In the genomic region with DNA sequence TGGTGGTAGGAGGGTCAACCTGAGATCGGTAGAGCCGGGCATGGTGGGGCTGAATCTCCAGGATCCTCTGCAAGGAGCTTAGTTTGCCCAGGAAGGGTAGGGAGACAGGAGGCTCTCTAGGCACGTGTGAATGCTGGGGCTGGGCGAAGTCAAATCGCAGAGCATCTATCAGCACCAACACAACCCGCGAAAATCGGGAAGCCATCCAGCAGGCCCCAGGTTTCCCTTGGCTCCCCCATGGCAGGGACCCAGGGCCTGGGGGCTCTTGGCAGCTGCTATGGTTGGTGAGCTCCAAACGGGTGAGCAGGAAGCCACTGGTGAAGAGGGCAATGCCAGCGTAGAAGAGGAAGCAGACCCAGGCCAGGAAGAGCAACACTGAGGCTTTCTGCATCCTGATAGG, we compare ENCODE assay signal across 10 cellular contexts. TPM values are rescaled to one million over a fixed set of nuclear protein-coding genes. Genes with fewer than 3 reads are reported as not detected.
A peak's percentile ranks its signal among the peaks of the same experiment; 100 is the strongest.
DNase-seq lines count a peak whose midpoint lies in the region; ATAC-seq, FAIRE-seq and TF ChIP-seq lines count a peak whose summit lies in the region.
"Had no signal": no experiment of that assay in that cellular context is flagged by ENCODE, and none has a peak within 500 bp of the region (broad histone marks: within the 10 kb centered on the region; RNA-seq: fewer than 3 reads in every experiment).

No MANE protein-coding gene starts in this region.

- H2AFZ ChIP-seq in KMS-11 (ENCODE audit: low read depth) = no peak overlapping the region; the same call in 1 of the 2 replicates

- H3K36me3 Mint-ChIP-seq in Calu3 (ENCODE audit: insufficient read depth, unreplicated experiment) = peaks cover 31% of the 10 kb centered on the region
- peaks cover 9% of the 10 kb centered on the region for H3K36me3 Mint-ChIP-seq in natural killer cell treated with Interleukin-12 subunit alpha and Interleukin-12 subunit beta and Interleukin-15 and Interleukin-18, amount 100 ng/mL, for 72 hours

- H3K36me3 ChIP-seq in KMS-11 (ENCODE audit: insufficient read depth) = no peaks in the 10 kb centered on the region
- H3K36me3 ChIP-seq in small intestine (ENCODE audit: control insufficient read depth in 2 of 2, insufficient read depth in 2 of 2, low read length in 2 of 2) = peaks cover 5 to 6% of the 10 kb centered on the region in 2 donors

- H3K4me3 ChIP-seq in KMS-11 (IDR thresholded peaks at IDR 0.05; ENCODE audit: insufficient read depth, low read depth, low read length) (no peak overlapping the region), astrocyte of the cerebellum (ENCODE audit: low read depth, low read length) (peak overlapping the region; percentile 99), small intestine (ENCODE audit: low read depth in 1 of 2, low read length in 2 of 2) (no peak overlapping the region)

- no peak overlapping the region for H3K9ac ChIP-seq in KMS-11

- no peak for FAIRE-seq in small intestine (lab: Jason Lieb, UNC)

- intact Hi-C loops in Calu3 (cut with micrococcal nuclease; ENCODE audit: unreplicated experiment) = no loop called here

- no peak for TF ChIP-seq CTCF in Calu3 (IDR thresholded peaks at IDR 0.05; ENCODE audit: unreplicated experiment)
- TF ChIP-seq CTCF in KMS-11 (conservative IDR thresholded peaks at IDR 0.05; ENCODE audit: low read depth, low read length) = no peak
- TF ChIP-seq CTCF in astrocyte of the cerebellum (IDR thresholded peaks at IDR 0.05; ENCODE audit: low read depth, low read length, missing control alignments) = no peak

- in situ Hi-C loops in astrocyte of the cerebellum (cut with HindIII; ENCODE audit: low sequenced_read_pairs) = no loop called here

- H3K9me3 Mint-ChIP-seq in Calu3 (ENCODE audit: low read depth, unreplicated experiment) = no peaks in the 10 kb centered on the region
- no peaks in the 10 kb centered on the region for H3K9me3 Mint-ChIP-seq in natural killer cell treated with Interleukin-12 subunit alpha and Interleukin-12 subunit beta and Interleukin-15 and Interleukin-18, amount 100 ng/mL, for 72 hours

- H3K4me1 Mint-ChIP-seq in Calu3 (ENCODE audit: low read depth, unreplicated experiment) = no peaks in the 10 kb centered on the region
- peaks cover 11 to 24% of the 10 kb centered on the region in 2 donors for H3K4me1 Mint-ChIP-seq in natural killer cell treated with Interleukin-12 subunit alpha and Interleukin-12 subunit beta and Interleukin-15 and Interleukin-18, amount 100 ng/mL, for 72 hours (ENCODE audit: low read depth in 2 of 2)

- H3K27me3 ChIP-seq in KMS-11 (ENCODE audit: insufficient read depth, low read depth) (no peaks in the 10 kb centered on the region), small intestine (ENCODE audit: control insufficient read depth in 2 of 2, insufficient read depth in 2 of 2, low read length in 2 of 2) (no peaks in the 10 kb centered on the region)

- no peaks in the 10 kb centered on the region for H4K20me1 ChIP-seq in KMS-11 (ENCODE audit: insufficient read depth)

- no peak for DNase-seq in Calu3
- DNase-seq in astrocyte of the cerebellum (ENCODE audit: low read depth) = no peak
- no peak for DNase-seq in natural killer cell treated with Interleukin-12 subunit alpha and Interleukin-12 subunit beta and Interleukin-15 and Interleukin-18, amount 100 ng/mL, for 72 hours (ENCODE audit: low spot score)
- DNase-seq in small intestine = no peak
- no peak for DNase-seq in NCI-H1436 (lab: John Stamatoyannopoulos, UW)
- DNase-seq: left ventricle myocardium superior, NCI-H82 had no signal

- H3K27ac Mint-ChIP-seq in Calu3 (ENCODE audit: unreplicated experiment) = no peak overlapping the region
- peak overlapping the region; percentile 87 to 90 for H3K27ac Mint-ChIP-seq in natural killer cell treated with Interleukin-12 subunit alpha and Interleukin-12 subunit beta and Interleukin-15 and Interleukin-18, amount 100 ng/mL, for 72 hours

- H3K79me2 ChIP-seq in KMS-11 (ENCODE audit: insufficient read depth, low read depth) = no peaks in the 10 kb centered on the region

- H3K27ac ChIP-seq in KMS-11 (no peak overlapping the region), small intestine (ENCODE audit: low read depth in 1 of 2, low read length in 1 of 2) (no peak overlapping the region)

- peak overlapping the region; percentile 55; the same call in 1 of the 2 replicates for H3K4me2 ChIP-seq in KMS-11

- CTCF ChIA-PET in Calu3 (lab: Charles Lee) = interaction anchor here (1.5 kb wide), 1 partner anchor 196 kb away, joined by 3 read pairs; no protein-coding TSS in a partner anchor

- H3K9me3 ChIP-seq in small intestine (ENCODE audit: control insufficient read depth, low read depth) = no peaks in the 10 kb centered on the region

- H3K27me3 Mint-ChIP-seq in Calu3 (ENCODE audit: unreplicated experiment) = no peaks in the 10 kb centered on the region
- no peaks in the 10 kb centered on the region for H3K27me3 Mint-ChIP-seq in natural killer cell treated with Interleukin-12 subunit alpha and Interleukin-12 subunit beta and Interleukin-15 and Interleukin-18, amount 100 ng/mL, for 72 hours

- peaks cover 5% of the 10 kb centered on the region for H3K4me1 ChIP-seq in KMS-11 (ENCODE audit: low read depth, poor library complexity, severe bottlenecking)
- H3K4me1 ChIP-seq in small intestine (ENCODE audit: control insufficient read depth in 2 of 2, insufficient read depth in 1 of 2, low read depth in 1 of 2, low read length in 1 of 2) = no peaks in the 10 kb centered on the region

- no peak for ATAC-seq in natural killer cell treated with Interleukin-12 subunit alpha and Interleukin-12 subunit beta and Interleukin-15 and Interleukin-18, amount 100 ng/mL, for 72 hours
- no peak for ATAC-seq in GM21526 (IDR thresholded peaks at IDR 0.05; ENCODE audit: low FRiP score, unreplicated experiment)
- ATAC-seq in GM21360 (IDR thresholded peaks at IDR 0.05; ENCODE audit: unreplicated experiment) = no peak

- BruUV-seq in Calu3 (replicated peaks; lab: Mats Ljungman, UMichigan) = no TSS peak

- peak overlapping the region; percentile 74 for H3K4me3 Mint-ChIP-seq in Calu3 (ENCODE audit: low read depth, unreplicated experiment)
- H3K4me3 Mint-ChIP-seq in natural killer cell treated with Interleukin-12 subunit alpha and Interleukin-12 subunit beta and Interleukin-15 and Interleukin-18, amount 100 ng/mL, for 72 hours = peak overlapping the region; percentile 75

- WGBS in small intestine, 3 donors = 86 to 93% (median 93%) methylated on average over 10 of the region's 10 CpGs

RNA-seq across cellular contexts. Expression of a gene that starts 1.2 kb away (rescaled TPM):
- total RNA-seq in Calu3 (2022) = 31.9 and 32.0 TPM in 2 replicates
- 10 to 100 TPM; 23.7 to 24.5 TPM for total RNA-seq in natural killer cell treated with Interleukin-12 subunit alpha and Interleukin-12 subunit beta and Interleukin-15 and Interleukin-18, amount 100 ng/mL, for 72 hours
- polyA plus RNA-seq in small intestine = 10 to 100 TPM; 10.8 to 23.8 (median 13.4) TPM

RNA-seq across cellular contexts. Expression of a gene that starts 7.8 kb away (rescaled TPM):
- 97.3 and 103 TPM in 2 replicates for total RNA-seq in Calu3 (2022)
- total RNA-seq in natural killer cell treated with Interleukin-12 subunit alpha and Interleukin-12 subunit beta and Interleukin-15 and Interleukin-18, amount 100 ng/mL, for 72 hours = 100 to 1,000 TPM; 138 to 201 TPM
- 100 to 1,000 TPM; 125 to 160 (median 132) TPM for polyA plus RNA-seq in small intestine

RNA-seq across cellular contexts. Expression of a gene that starts 15.4 kb away (rescaled TPM):
- 38.8 and 46.2 TPM in 2 replicates for total RNA-seq in Calu3 (2022)
- 100 to 1,000 TPM in 1 of 2 donors, 10 to 100 TPM in 1; 74.9 to 185 TPM for total RNA-seq in natural killer cell treated with Interleukin-12 subunit alpha and Interleukin-12 subunit beta and Interleukin-15 and Interleukin-18, amount 100 ng/mL, for 72 hours
- 10 to 100 TPM in 2 of 3 donors, 1 to 10 TPM in 1; 10.0 to 21.1 (median 12.3) TPM for polyA plus RNA-seq in small intestine

RNA-seq across cellular contexts. Expression of a gene that starts 20.5 kb away (rescaled TPM):
- total RNA-seq in Calu3 (2022) = 16.8 and 17.5 TPM in 2 replicates
- 10 to 100 TPM; 13.1 to 19.6 TPM for total RNA-seq in natural killer cell treated with Interleukin-12 subunit alpha and Interleukin-12 subunit beta and Interleukin-15 and Interleukin-18, amount 100 ng/mL, for 72 hours
- polyA plus RNA-seq in small intestine = 10 to 100 TPM; 11.3 to 20.1 (median 17.8) TPM

RNA-seq across cellular contexts. Expression of a gene that starts 22.8 kb away (rescaled TPM):
- 205 and 208 TPM in 2 replicates for total RNA-seq in Calu3 (2022)
- 100 to 1,000 TPM; 436 to 450 TPM for total RNA-seq in natural killer cell treated with Interleukin-12 subunit alpha and Interleukin-12 subunit beta and Interleukin-15 and Interleukin-18, amount 100 ng/mL, for 72 hours
- 100 to 1,000 TPM in 1 of 3 donors, 10 to 100 TPM in 2; 54.0 to 116 (median 58.6) TPM for polyA plus RNA-seq in small intestine
